ENCODE assay signal across 1 cellular context in genomic region chr1:110554871-110555801, GRCh38.
TF ChIP-seq lines count a peak whose summit lies in the region.

No MANE protein-coding gene starts in this region.

TF ChIP-seq in GM12878, 131 proteins besides CTCF, POLR2A, EP300 and RAD21 (continued from another document):
- TF ChIP-seq ATF2 (IDR thresholded peaks at IDR 0.05; ENCODE audit: low read length) = no peak
- TF ChIP-seq SREBF1 (IDR thresholded peaks at IDR 0.05; ENCODE audit: low read length) = no peak
- TF ChIP-seq EZH2 (IDR thresholded peaks at IDR 0.05; ENCODE audit: borderline replicate concordance, control insufficient read depth, low read depth, low read length) = 0 out of 2 replicates have a peak, but pooled peaks have one; percentile 46
- TF ChIP-seq MEF2A (IDR thresholded peaks at IDR 0.05; ENCODE audit: insufficient read depth, low read depth, low read length) = no peak
- no peak for TF ChIP-seq BCL11A (IDR thresholded peaks at IDR 0.05; ENCODE audit: low read depth, low read length)
- no peak for TF ChIP-seq TCF7 (IDR thresholded peaks at IDR 0.05; ENCODE audit: borderline replicate concordance)
- no peak for TF ChIP-seq PAX5 (IDR thresholded peaks at IDR 0.05; ENCODE audit: borderline replicate concordance, low read depth, low read length)
- no peak for TF ChIP-seq YY1 (IDR thresholded peaks at IDR 0.05; ENCODE audit: low read depth, low read length)
- no peak for TF ChIP-seq SKIL (IDR thresholded peaks at IDR 0.05; ENCODE audit: low read depth, poor library complexity, severe bottlenecking)
- TF ChIP-seq E4F1 (IDR thresholded peaks at IDR 0.05; ENCODE audit: borderline replicate concordance, partially characterized antibody) = no peak
